In genomic region chr2:226136739-226137138, GRCh38 we compare ENCODE assay signal across 8 cellular contexts.
DNase-seq lines count a peak whose midpoint lies in the region; ATAC-seq and TF ChIP-seq lines count a peak whose summit lies in the region.
"Had no signal": no experiment of that assay in that cellular context is flagged by ENCODE, and none has a peak within 500 bp of the region (broad histone marks: within the 10 kb centered on the region; RNA-seq: fewer than 3 reads in every experiment).

No MANE protein-coding gene starts in this region.

- peak overlapping the region; percentile 47 for H2AFZ ChIP-seq in parathyroid adenoma

- H3K9me3 ChIP-seq in parathyroid adenoma (ENCODE audit: control insufficient read depth, low read length) = no peaks in the 10 kb centered on the region

- no peak overlapping the region for H3K9ac ChIP-seq in parathyroid adenoma

- TF ChIP-seq CTCF in parathyroid adenoma (IDR thresholded peaks at IDR 0.05) = no peak

- no peak overlapping the region for H3K4me3 ChIP-seq in parathyroid adenoma (ENCODE audit: low read depth, low read length)

- DNase-seq in SKM-1 treated with dmso at 0.1 percent for 144 hours (lab: John Stamatoyannopoulos, UW; ENCODE audit: unreplicated experiment) (peak; percentile 74), G401 (ENCODE audit: low spot score) (no peak), NCI-H748 (lab: John Stamatoyannopoulos, UW; ENCODE audit: unreplicated experiment) (no peak)
- no peak for DNase-seq in activated CD4-positive, alpha-beta T cell treated with anti-CD3 and anti-CD28 coated beads, Interleukin-2, amount 50 U/mL, for 4 hours
- DNase-seq: NCI-H187 treated with DMSO at 0.1 percent for 48 hours had no signal

- peak overlapping the region; percentile 9 for H3K27ac ChIP-seq in parathyroid adenoma

- peaks cover 5% of the 10 kb centered on the region for H3K4me1 ChIP-seq in parathyroid adenoma

- H3K79me2 ChIP-seq in parathyroid adenoma = no peaks in the 10 kb centered on the region

- H3K27me3 ChIP-seq in parathyroid adenoma (ENCODE audit: control insufficient read depth, insufficient read depth, low read length) = no peaks in the 10 kb centered on the region

- no peaks in the 10 kb centered on the region for H3K36me3 ChIP-seq in parathyroid adenoma (ENCODE audit: control insufficient read depth, insufficient read depth, low read length)

- peak; percentile 59 for ATAC-seq in GM18870 (IDR thresholded peaks at IDR 0.05; ENCODE audit: unreplicated experiment)
- peak; percentile 71 for ATAC-seq in HG03159 (IDR thresholded peaks at IDR 0.05; ENCODE audit: unreplicated experiment)

- in situ Hi-C loops in G401 (cut with HindIII; ENCODE audit: low sequenced_read_pairs) = no loop called here

- peak overlapping the region; percentile 15 for H3K4me2 ChIP-seq in parathyroid adenoma (ENCODE audit: low read length)
